27 cellular contexts compared by ENCODE assay signal in genomic region chr2:162623888-162624287, GRCh38.
"Had no signal": no experiment of that assay in that cellular context is flagged by ENCODE, and none has a peak within 500 bp of the region (broad histone marks: within the 10 kb centered on the region; RNA-seq: fewer than 3 reads in every experiment).

No MANE protein-coding gene starts in this region.

- DNase-seq: colonic mucosa; effector CD8-positive, alpha-beta T cell; endodermal cell; erythroblast; esophagus squamous epithelium; mesenchymal stem cell; midbrain; naive thymus-derived CD4-positive, alpha-beta T cell; nucleus accumbens; stimulated activated CD4-positive, alpha-beta T cell treated with anti-CD3 and anti-CD28 coated beads, Interleukin-12 subunit alpha, Interleukin-12 subunit beta, amount 100 ng/mL, for 4 hours; stimulated activated CD4-positive, alpha-beta T cell treated with anti-CD3 and anti-CD28 coated beads, Interleukin-1b, Interleukin-23, amount 100 ng/mL, for 48 hours; stimulated activated CD4-positive, alpha-beta T cell treated with anti-CD3 and anti-CD28 coated beads, Interleukin-4, amount 100 ng/mL, for 1 hour; stimulated activated CD8-positive, alpha-beta memory T cell treated with anti-CD3 and anti-CD28 coated beads, Interleukin-4, amount 100 ng/mL, for 48 hours; stimulated activated naive CD4-positive, alpha-beta T cell treated with Interleukin-2 at 50 U/mL for 16 hours; stomach; thyroid gland; trophoblast cell had no signal

- H3K27me3 ChIP-seq: colonic mucosa, esophagus squamous epithelium, neural progenitor cell, right atrium auricular region, stomach, thyroid gland, vagina had no signal

- FAIRE-seq: frontal cortex, keratinocyte had no signal

- H3K4me3 ChIP-seq: colonic mucosa, esophagus squamous epithelium, lung, neural progenitor cell, prostate gland, right atrium auricular region, smooth muscle cell, stomach, thyroid gland, vagina had no signal

- ATAC-seq: left lobe of liver; naive thymus-derived CD4-positive, alpha-beta T cell; sciatic nerve had no signal

- H3K36me3 ChIP-seq: colonic mucosa, esophagus squamous epithelium, neural progenitor cell, prostate gland, right atrium auricular region, stomach, thyroid gland, vagina had no signal
